8 cellular contexts compared by ENCODE assay signal in genomic region chr10:110279062-110279986, GRCh38. TPM values are rescaled to one million over a fixed set of nuclear protein-coding genes. Genes with fewer than 3 reads are reported as not detected.
A peak's percentile ranks its signal among the peaks of the same experiment; 100 is the strongest.
DNase-seq lines count a peak whose midpoint lies in the region; ATAC-seq and TF ChIP-seq lines count a peak whose summit lies in the region.

No MANE protein-coding gene starts in this region.

- peak; percentile 58 for TF ChIP-seq CTCF in WERI-Rb-1 (IDR thresholded peaks at IDR 0.05; ENCODE audit: low read depth, low read length)

- H3K27ac ChIP-seq in BLaER1 treated with 17β-estradiol and CSF1 and Interleukin-3, amounts not matched to agents 10 nM and 100 nM, result peak overlapping the region in 5 of 11 experiments; percentile 8 to 48 (median 22); a peak in 7 of 22 replicates
- H3K27ac ChIP-seq in WERI-Rb-1 (no peak overlapping the region), temporal lobe (ENCODE audit: low read depth, low read length) (peak overlapping the region; percentile 90)

- H3K4me2 ChIP-seq in BLaER1 treated with 17β-estradiol and CSF1 and Interleukin-3, amounts not matched to agents 10 nM and 100 nM, result peak overlapping the region; percentile 47 to 76 (median 64); a peak in 21 of 22 replicates

- H3K27me3 ChIP-seq in BLaER1 treated with 17β-estradiol and CSF1 and Interleukin-3, amounts not matched to agents 10 nM and 100 nM, result no peaks in the 10 kb centered on the region
- H3K27me3 ChIP-seq in WERI-Rb-1 (ENCODE audit: insufficient read depth, low read depth, severe bottlenecking), result no peaks in the 10 kb centered on the region

- no peak overlapping the region for H3K4me3 Mint-ChIP-seq in effector memory CD8-positive, alpha-beta T cell

- H3K9ac ChIP-seq in BLaER1 treated with 17β-estradiol and CSF1 and Interleukin-3, amounts not matched to agents 10 nM and 100 nM, result peak overlapping the region in 7 of 11 experiments; percentile 1 to 57 (median 32); a peak in 7 of 22 replicates

- H3K36me3 Mint-ChIP-seq in effector memory CD8-positive, alpha-beta T cell (ENCODE audit: insufficient read depth), result peaks cover 15% of the 10 kb centered on the region

- peaks cover 0 to 35% (median 0%) of the 10 kb centered on the region in 11 experiments; a peak in 3 of 22 replicates for H4K20me1 ChIP-seq in BLaER1 treated with 17β-estradiol and CSF1 and Interleukin-3, amounts not matched to agents 10 nM and 100 nM

- peaks cover 0 to 4% of the 10 kb centered on the region in 2 donors for H3K27me3 Mint-ChIP-seq in effector memory CD8-positive, alpha-beta T cell

- no peak overlapping the region for H3K4me3 ChIP-seq in BLaER1 treated with 17β-estradiol and CSF1 and Interleukin-3, amounts not matched to agents 10 nM and 100 nM
- no peak overlapping the region for H3K4me3 ChIP-seq in WERI-Rb-1 (ENCODE audit: low read depth, low read length)

- peak; percentile 28 for DNase-seq in NCI-H2029 treated with DMSO at 0.1 percent for 48 hours (lab: John Stamatoyannopoulos, UW)
- DNase-seq in WERI-Rb-1, result peak; percentile 43
- peak; percentile 38 to 54 (median 41) for DNase-seq in effector memory CD8-positive, alpha-beta T cell
- DNase-seq in lung microvascular endothelial cell (ENCODE audit: low read depth in 2 of 2), result peak; percentile 71 to 81

- no peaks in the 10 kb centered on the region for H3K9me3 Mint-ChIP-seq in effector memory CD8-positive, alpha-beta T cell

- peaks cover 0 to 38% (median 10%) of the 10 kb centered on the region in 11 experiments; a peak in 12 of 22 replicates for H3K36me3 ChIP-seq in BLaER1 treated with 17β-estradiol and CSF1 and Interleukin-3, amounts not matched to agents 10 nM and 100 nM
- H3K36me3 ChIP-seq in WERI-Rb-1, result peaks cover 3% of the 10 kb centered on the region

- peaks cover 0 to 16% of the 10 kb centered on the region in 2 donors for H3K4me1 Mint-ChIP-seq in effector memory CD8-positive, alpha-beta T cell (ENCODE audit: low read depth in 2 of 2)

- no peaks in the 10 kb centered on the region for H3K9me3 ChIP-seq in BLaER1 treated with 17β-estradiol and CSF1 and Interleukin-3, amounts not matched to agents 10 nM and 100 nM (replicated peaks in 1 of 11)
- H3K9me3 ChIP-seq in WERI-Rb-1 (ENCODE audit: severe bottlenecking), result no peaks in the 10 kb centered on the region

- H3K4me1 ChIP-seq in BLaER1 treated with 17β-estradiol and CSF1 and Interleukin-3, amounts not matched to agents 10 nM and 100 nM, result peaks cover 16 to 36% (median 25%) of the 10 kb centered on the region in 10 experiments

- ATAC-seq in GM19351 (IDR thresholded peaks at IDR 0.05; ENCODE audit: unreplicated experiment) (peak; percentile 66), HG03354 (IDR thresholded peaks at IDR 0.05; ENCODE audit: poor library complexity, severe bottlenecking, unreplicated experiment) (no peak)
- ATAC-seq in effector memory CD8-positive, alpha-beta T cell (replicated peaks), result peak; percentile 48

- H3K27ac Mint-ChIP-seq in effector memory CD8-positive, alpha-beta T cell, result no peak overlapping the region

RNA-seq across cellular contexts. Expression of gene SMNDC1, which starts 25.4 kb away (rescaled TPM):
- total RNA-seq in lung microvascular endothelial cell (4.4 and 6.3 TPM in 2 replicates), temporal lobe (12.8 TPM)
